ENCODE assay signal across 25 cellular contexts in genomic region chr12:7015555-7016370, GRCh38. TPM values are rescaled to one million over a fixed set of nuclear protein-coding genes. Genes with fewer than 3 reads are reported as not detected.
DNase-seq lines count a peak whose midpoint lies in the region; ATAC-seq and TF ChIP-seq lines count a peak whose summit lies in the region.
"Had no signal": no experiment of that assay in that cellular context is flagged by ENCODE, and none has a peak within 500 bp of the region (broad histone marks: within the 10 kb centered on the region; RNA-seq: fewer than 3 reads in every experiment).

No MANE protein-coding gene starts in this region.

- intact Hi-C loops in right lobe of liver (cut with DNase I) (no loop called here), dorsolateral prefrontal cortex (cut with DNase I) (loop anchor here in 1 of 2 donors (5.0 kb wide), 3 partner anchors 68 to 143 kb away; partner anchors contain the start of genes C1R and SPSB2), esophagus squamous epithelium (cut with DNase I) (no loop called here)

- H3K36me3 ChIP-seq in right lobe of liver (no peaks in the 10 kb centered on the region), esophagus squamous epithelium (peaks cover 0 to 30% (median 0%) of the 10 kb centered on the region in 3 donors)
- H3K36me3 ChIP-seq: pancreas had no signal

- no peak for ATAC-seq in activated naive CD8-positive, alpha-beta T cell treated with anti-CD3 and anti-CD28 coated beads, Interleukin-2, amount 10 ng/mL, durations not matched to agents 7 days and 5 days (ENCODE audit: low read depth)
- no peak for ATAC-seq in activated naive CD8-positive, alpha-beta T cell treated with anti-CD3 and anti-CD28 coated beads, Interleukin-2, amount 50 U/mL, for 24 hours
- no peak for ATAC-seq in right lobe of liver
- no peak for ATAC-seq in HG02623 (IDR thresholded peaks at IDR 0.05; ENCODE audit: unreplicated experiment)
- ATAC-seq: K562, pancreas, sciatic nerve, SK-N-SH treated with all-trans-retinoic acid at 6 μM for 48 hours had no signal

- H3K4me3 ChIP-seq in astrocyte of the spinal cord (ENCODE audit: low read depth, low read length), result no peak overlapping the region
- H3K4me3 ChIP-seq in right lobe of liver, result peak overlapping the region; percentile 80 to 93 (median 81)
- no peak overlapping the region for H3K4me3 ChIP-seq in dorsolateral prefrontal cortex
- no peak overlapping the region for H3K4me3 ChIP-seq in esophagus squamous epithelium
- H3K4me3 ChIP-seq: esophagus muscularis mucosa, K562, left ventricle myocardium inferior, tibial nerve had no signal

- POLR2A ChIA-PET in activated naive CD8-positive, alpha-beta T cell treated with anti-CD3 and anti-CD28 coated beads, Interleukin-2, amount 10 ng/mL, durations not matched to agents 7 days and 5 days (lab: Charles Lee), result interaction anchor here (0.7 to 4.3 kb wide), 5 partner anchors 9 to 76 kb away, joined by 3 to 44 read pairs (median 4); partner anchors contain the start of genes C12orf57 and RNU7-1

- H3K27ac Mint-ChIP-seq in activated naive CD8-positive, alpha-beta T cell treated with anti-CD3 and anti-CD28 coated beads, Interleukin-2, amount 10 ng/mL, durations not matched to agents 7 days and 5 days, result no peak overlapping the region
- no peak overlapping the region for H3K27ac Mint-ChIP-seq in activated naive CD8-positive, alpha-beta T cell treated with anti-CD3 and anti-CD28 coated beads, Interleukin-2, amount 50 U/mL, for 24 hours
- no peak overlapping the region for H3K27ac Mint-ChIP-seq in activated T-cell treated with anti-CD3 and anti-CD28 coated beads, Interleukin-2, amount 50 U/mL, for 24 hours

- H3K27me3 ChIP-seq in right lobe of liver (no peaks in the 10 kb centered on the region), dorsolateral prefrontal cortex (no peaks in the 10 kb centered on the region), esophagus squamous epithelium (no peaks in the 10 kb centered on the region)
- H3K27me3 ChIP-seq: BE2C, esophagus muscularis mucosa, pancreas, tibial nerve had no signal

- H3K27ac ChIP-seq in right lobe of liver (peak overlapping the region in 1 of 3 donors; percentile 16), dorsolateral prefrontal cortex (no peak overlapping the region), esophagus squamous epithelium (no peak overlapping the region)
- H3K27ac ChIP-seq: esophagus muscularis mucosa, left ventricle myocardium inferior, tibial nerve had no signal

- TF ChIP-seq CTCF in astrocyte of the spinal cord (IDR thresholded peaks at IDR 0.05; ENCODE audit: low read depth, low read length) (no peak), right lobe of liver (IDR thresholded peaks at IDR 0.05) (no peak), dorsolateral prefrontal cortex (IDR thresholded peaks at IDR 0.05 in 54 of 56, conservative IDR thresholded peaks at IDR 0.05 in 2 of 56; ENCODE audit: low read depth in 1 of 56, partially characterized antibody in 56 of 56) (no peak), esophagus squamous epithelium (IDR thresholded peaks at IDR 0.05) (no peak)

- 47% methylated on average over 6 of the region's 6 CpGs for WGBS in right lobe of liver (ENCODE audit: insufficient coverage, low coverage, low lambda C conversion rate, missing lambda C conversion rate)
- 69 to 78% methylated on average over 6 of the region's 6 CpGs for WGBS in esophagus squamous epithelium, 2 donors

- no peaks in the 10 kb centered on the region for H3K27me3 Mint-ChIP-seq in activated naive CD8-positive, alpha-beta T cell treated with anti-CD3 and anti-CD28 coated beads, Interleukin-2, amount 10 ng/mL, durations not matched to agents 7 days and 5 days
- H3K27me3 Mint-ChIP-seq in activated naive CD8-positive, alpha-beta T cell treated with anti-CD3 and anti-CD28 coated beads, Interleukin-2, amount 50 U/mL, for 24 hours, result no peaks in the 10 kb centered on the region
- H3K27me3 Mint-ChIP-seq in activated T-cell treated with anti-CD3 and anti-CD28 coated beads, Interleukin-2, amount 50 U/mL, for 24 hours, result no peaks in the 10 kb centered on the region
- H3K27me3 Mint-ChIP-seq: central memory CD8-positive, alpha-beta T cell had no signal

- peaks cover 20% of the 10 kb centered on the region for H3K4me1 Mint-ChIP-seq in activated naive CD8-positive, alpha-beta T cell treated with anti-CD3 and anti-CD28 coated beads, Interleukin-2, amount 10 ng/mL, durations not matched to agents 7 days and 5 days
- H3K4me1 Mint-ChIP-seq in activated naive CD8-positive, alpha-beta T cell treated with anti-CD3 and anti-CD28 coated beads, Interleukin-2, amount 50 U/mL, for 24 hours, result peaks cover 22% of the 10 kb centered on the region
- H3K4me1 Mint-ChIP-seq in activated T-cell treated with anti-CD3 and anti-CD28 coated beads, Interleukin-2, amount 50 U/mL, for 24 hours (ENCODE audit: low read depth), result peaks cover 39% of the 10 kb centered on the region

- H3K4me1 ChIP-seq in right lobe of liver, result peaks cover 0 to 38% (median 3%) of the 10 kb centered on the region in 4 donors
- H3K4me1 ChIP-seq in esophagus squamous epithelium, result peaks cover 18 to 38% (median 21%) of the 10 kb centered on the region in 3 donors

- no peak for DNase-seq in activated naive CD8-positive, alpha-beta T cell treated with anti-CD3 and anti-CD28 coated beads, Interleukin-2, amount 10 ng/mL, durations not matched to agents 7 days and 5 days
- DNase-seq in activated naive CD8-positive, alpha-beta T cell treated with anti-CD3 and anti-CD28 coated beads, Interleukin-2, amount 50 U/mL, for 24 hours, result no peak
- DNase-seq in astrocyte of the spinal cord (ENCODE audit: low read depth, low spot score) (peak; percentile 5), right lobe of liver (no peak), dorsolateral prefrontal cortex (no peak), esophagus squamous epithelium (lab: John Stamatoyannopoulos, UW) (no peak)
- DNase-seq in activated T-cell treated with anti-CD3 and anti-CD28 coated beads, Interleukin-2, amount 50 U/mL, for 24 hours, result no peak
- DNase-seq: activated effector memory CD4-positive, alpha-beta T cell treated with Interleukin-2 at 50 U/mL for 16 hours; BE2C; effector CD8-positive, alpha-beta T cell; GF-D8; left ventricle myocardium inferior; NCI-H2029; NCI-H446; NK-92 treated with Interleukin-12 subunit alpha and Interleukin-12 subunit beta, amount 100 ng/mL, for 24 hours; pancreas; RPMI8226; stimulated activated naive CD4-positive, alpha-beta T cell treated with Interleukin-2 at 50 U/mL for 16 hours had no signal

- no peak for TF ChIP-seq POLR2A in right lobe of liver (IDR thresholded peaks at IDR 0.05)
- TF ChIP-seq POLR2A in esophagus squamous epithelium (IDR thresholded peaks at IDR 0.05), result no peak

- H3K9me3 Mint-ChIP-seq in activated naive CD8-positive, alpha-beta T cell treated with anti-CD3 and anti-CD28 coated beads, Interleukin-2, amount 10 ng/mL, durations not matched to agents 7 days and 5 days, result no peaks in the 10 kb centered on the region
- H3K9me3 Mint-ChIP-seq in activated naive CD8-positive, alpha-beta T cell treated with anti-CD3 and anti-CD28 coated beads, Interleukin-2, amount 50 U/mL, for 24 hours, result no peaks in the 10 kb centered on the region
- H3K9me3 Mint-ChIP-seq in activated T-cell treated with anti-CD3 and anti-CD28 coated beads, Interleukin-2, amount 50 U/mL, for 24 hours, result no peaks in the 10 kb centered on the region
- H3K9me3 Mint-ChIP-seq: central memory CD8-positive, alpha-beta T cell had no signal

- H3K36me3 Mint-ChIP-seq in activated naive CD8-positive, alpha-beta T cell treated with anti-CD3 and anti-CD28 coated beads, Interleukin-2, amount 10 ng/mL, durations not matched to agents 7 days and 5 days, result peaks cover 8% of the 10 kb centered on the region
- peaks cover 3% of the 10 kb centered on the region for H3K36me3 Mint-ChIP-seq in activated naive CD8-positive, alpha-beta T cell treated with anti-CD3 and anti-CD28 coated beads, Interleukin-2, amount 50 U/mL, for 24 hours (ENCODE audit: low read depth)
- H3K36me3 Mint-ChIP-seq in activated T-cell treated with anti-CD3 and anti-CD28 coated beads, Interleukin-2, amount 50 U/mL, for 24 hours (ENCODE audit: low read depth), result peaks cover 55% of the 10 kb centered on the region

- H3K9me3 ChIP-seq in right lobe of liver (no peaks in the 10 kb centered on the region), esophagus squamous epithelium (no peaks in the 10 kb centered on the region)
- H3K9me3 ChIP-seq: BE2C, esophagus muscularis mucosa, left ventricle myocardium inferior, pancreas, tibial nerve had no signal

- in situ Hi-C loops in astrocyte of the spinal cord (cut with HindIII; ENCODE audit: low sequenced_read_pairs), result no loop called here

- H3K4me3 Mint-ChIP-seq in activated naive CD8-positive, alpha-beta T cell treated with anti-CD3 and anti-CD28 coated beads, Interleukin-2, amount 10 ng/mL, durations not matched to agents 7 days and 5 days, result peak overlapping the region; percentile 13
- H3K4me3 Mint-ChIP-seq in activated naive CD8-positive, alpha-beta T cell treated with anti-CD3 and anti-CD28 coated beads, Interleukin-2, amount 50 U/mL, for 24 hours, result no peak overlapping the region
- H3K4me3 Mint-ChIP-seq in activated T-cell treated with anti-CD3 and anti-CD28 coated beads, Interleukin-2, amount 50 U/mL, for 24 hours, result no peak overlapping the region

RNA-seq across cellular contexts. Expression of gene LPCAT3, which starts 2.5 kb away (rescaled TPM):
- total RNA-seq in activated naive CD8-positive, alpha-beta T cell treated with anti-CD3 and anti-CD28 coated beads, Interleukin-2, amount 10 ng/mL, durations not matched to agents 7 days and 5 days, result 10 to 100 TPM; 30.3 to 33.9 TPM
- total RNA-seq in right lobe of liver (100 to 1,000 TPM in 1 of 6 experiments, 10 to 100 TPM in 5; 50.6 to 115 (median 77.5) TPM), dorsolateral prefrontal cortex (10 to 100 TPM; 10.6 to 35.2 (median 20.4) TPM), esophagus squamous epithelium (10 to 100 TPM; 27.5 to 46.3 (median 32.7) TPM)

RNA-seq across cellular contexts. Expression of gene C1S, which starts 44.8 kb away (rescaled TPM):
- total RNA-seq in activated naive CD8-positive, alpha-beta T cell treated with anti-CD3 and anti-CD28 coated beads, Interleukin-2, amount 10 ng/mL, durations not matched to agents 7 days and 5 days, result 1 to 10 TPM; 1.3 TPM
- total RNA-seq in right lobe of liver (1,000 to 10,000 TPM in 5 of 6 experiments, 100 to 1,000 TPM in 1; 993 to 2,993 (median 1,796) TPM), dorsolateral prefrontal cortex (100 to 1,000 TPM in 4 of 120 experiments, 10 to 100 TPM in 116; 19.3 to 117 (median 37.0) TPM), esophagus squamous epithelium (100 to 1,000 TPM in 2 of 4 donors, 10 to 100 TPM in 2; 25.2 to 375 (median 110) TPM)

RNA-seq across cellular contexts. Expression of gene EMG1, which starts 45.0 kb away (rescaled TPM):
- 10 to 100 TPM; 50.0 to 55.7 TPM for total RNA-seq in activated naive CD8-positive, alpha-beta T cell treated with anti-CD3 and anti-CD28 coated beads, Interleukin-2, amount 10 ng/mL, durations not matched to agents 7 days and 5 days
- 10 to 100 TPM; 13.2 to 28.1 (median 18.9) TPM for total RNA-seq in right lobe of liver
- 10 to 100 TPM; 17.2 to 38.2 (median 26.5) TPM for total RNA-seq in dorsolateral prefrontal cortex
- total RNA-seq in esophagus squamous epithelium, result 10 to 100 TPM; 16.1 to 39.5 (median 36.2) TPM

RNA-seq across cellular contexts. Expression of gene PHB2, which starts 45.3 kb away (rescaled TPM):
- total RNA-seq in activated naive CD8-positive, alpha-beta T cell treated with anti-CD3 and anti-CD28 coated beads, Interleukin-2, amount 10 ng/mL, durations not matched to agents 7 days and 5 days, result 100 to 1,000 TPM; 175 to 189 TPM
- total RNA-seq in right lobe of liver, result 100 to 1,000 TPM in 4 of 6 experiments, 10 to 100 TPM in 2; 95.5 to 215 (median 122) TPM
- 100 to 1,000 TPM in 11 of 120 experiments, 10 to 100 TPM in 109; 56.3 to 112 (median 85.1) TPM for total RNA-seq in dorsolateral prefrontal cortex
- 100 to 1,000 TPM; 127 to 259 (median 241) TPM for total RNA-seq in esophagus squamous epithelium

Comparison
In these comparisons a context has a peak if more than half of its experiments do, and no peak if none do; other contexts are left out.
1. H3K4me3 ChIP-seq: peak in right lobe of liver (3 of 3); none in astrocyte of the spinal cord (single experiment), dorsolateral prefrontal cortex (0 of 59) and esophagus squamous epithelium (0 of 4).
2. RNA of gene C1S, which starts 44.8 kb away (total RNA-seq): 993 to 2,993 TPM in right lobe of liver, 25.2 to 375 TPM in esophagus squamous epithelium and 19.3 to 117 TPM in dorsolateral prefrontal cortex; 1.3 TPM in activated naive CD8-positive, alpha-beta T cell treated with anti-CD3 and anti-CD28 coated beads, Interleukin-2, amount 10 ng/mL, durations not matched to agents 7 days and 5 days; every median in the first group is over 4 times any median in the second.